Comparison of ENCODE assay signal across 16 cellular contexts in genomic region chr11:11037162-11037732, GRCh38.
DNase-seq lines count a peak whose midpoint lies in the region; ATAC-seq, FAIRE-seq and TF ChIP-seq lines count a peak whose summit lies in the region.
"Had no signal": no experiment of that assay in that cellular context is flagged by ENCODE, and none has a peak within 500 bp of the region (broad histone marks: within the 10 kb centered on the region; RNA-seq: fewer than 3 reads in every experiment).

No MANE protein-coding gene starts in this region.

- no peaks in the 10 kb centered on the region for H3K36me3 ChIP-seq in right lobe of liver
- H3K36me3 ChIP-seq in HepG2 (replicated peaks in 1 of 2; ENCODE audit: control insufficient read depth in 1 of 2, insufficient read depth in 2 of 2, low read length in 2 of 2) = no peaks in the 10 kb centered on the region
- no peaks in the 10 kb centered on the region for H3K36me3 ChIP-seq in muscle layer of colon (ENCODE audit: insufficient read depth, low read length)
- H3K36me3 ChIP-seq in upper lobe of right lung = no peaks in the 10 kb centered on the region
- H3K36me3 ChIP-seq: cardiac muscle cell, SJSA1 had no signal

- H3K4me2 ChIP-seq in HepG2 (ENCODE audit: low read depth, low read length) = no peak overlapping the region

- TF ChIP-seq EP300 in HepG2 (IDR thresholded peaks at IDR 0.05; ENCODE audit: low read depth in 2 of 2, low read length in 2 of 2) = no peak
- no peak for TF ChIP-seq EP300 in HepG2 (CRISPR knock-in tag; IDR thresholded peaks at IDR 0.05; ENCODE audit: borderline replicate concordance)

- in situ Hi-C loops in HepG2 (cut with HindIII; ENCODE audit: extremely low pct_ligation_motif_present, low pct_unique_long_range_greater_than_20kb) = no loop called here

- no peaks in the 10 kb centered on the region for H3K79me2 ChIP-seq in HepG2 (ENCODE audit: insufficient read depth, low read length)

- H3K4me1 ChIP-seq in right lobe of liver = no peaks in the 10 kb centered on the region
- no peaks in the 10 kb centered on the region for H3K4me1 ChIP-seq in HepG2 (ENCODE audit: insufficient read depth, low read length)
- peaks cover 55% of the 10 kb centered on the region for H3K4me1 ChIP-seq in muscle layer of colon (ENCODE audit: insufficient read depth, low read length)
- H3K4me1 ChIP-seq in upper lobe of right lung = peaks cover 4% of the 10 kb centered on the region

- H3K4me1 Mint-ChIP-seq in T-cell = peaks cover 14 to 36% (median 18%) of the 10 kb centered on the region in 3 donors
- peaks cover 5% of the 10 kb centered on the region for H3K4me1 Mint-ChIP-seq in stimulated activated effector memory CD8-positive, alpha-beta T cell treated with anti-CD3 and anti-CD28 coated beads, Interleukin-12 subunit alpha, Interleukin-12 subunit beta, amount 100 ng/mL, for 72 hours
- peaks cover 3% of the 10 kb centered on the region for H3K4me1 Mint-ChIP-seq in activated CD4-positive, alpha-beta T cell treated with anti-CD3 and anti-CD28 coated beads, Interleukin-2, amount 10 ng/mL, durations not matched to agents 7 days and 5 days
- H3K4me1 Mint-ChIP-seq: memory B cell had no signal

- ATAC-seq in right lobe of liver = peak in 3 of 4 donors; percentile 29 to 58 (median 35)
- ATAC-seq in HepG2 = no peak
- ATAC-seq in T-cell (replicated peaks in 1 of 4) = peak; percentile 26 to 76 (median 60)
- no peak for ATAC-seq in upper lobe of right lung
- ATAC-seq in stimulated activated effector memory CD8-positive, alpha-beta T cell treated with anti-CD3 and anti-CD28 coated beads, Interleukin-12 subunit alpha, Interleukin-12 subunit beta, amount 100 ng/mL, for 72 hours = no peak

- intact Hi-C loops in right lobe of liver (cut with DNase I) = loop anchor here (5.0 to 10.0 kb wide), 3 partner anchors 118 to 750 kb away; no protein-coding TSS in a partner anchor
- intact Hi-C loops in HepG2 (cut with micrococcal nuclease; ENCODE audit: unreplicated experiment) = loop anchor here (2.0 kb wide), 1 partner anchor 230 kb away; no protein-coding TSS in a partner anchor
- intact Hi-C loops in upper lobe of right lung (cut with DNase I) = loop anchor here (5.0 kb wide), 1 partner anchor 750 kb away; no protein-coding TSS in a partner anchor

- no peak overlapping the region for H3K4me3 ChIP-seq in right lobe of liver
- no peak overlapping the region for H3K4me3 ChIP-seq in HepG2 (replicated peaks in 1 of 3; ENCODE audit: insufficient read depth in 1 of 3, low read depth in 2 of 3, low read length in 3 of 3)
- H3K4me3 ChIP-seq in muscle layer of colon (ENCODE audit: low read depth in 1 of 2, low read length in 2 of 2) = no peak overlapping the region
- no peak overlapping the region for H3K4me3 ChIP-seq in upper lobe of right lung
- H3K4me3 ChIP-seq: cardiac muscle cell, SJSA1 had no signal

- BruUV-seq in HepG2 (replicated peaks; lab: Mats Ljungman, UMichigan) = no TSS peak

- H3K27ac ChIP-seq in right lobe of liver (no peak overlapping the region), HepG2 (ENCODE audit: extremely low read length, insufficient read depth, low read length) (no peak overlapping the region), muscle layer of colon (ENCODE audit: low read depth, low read length) (peak overlapping the region; percentile 50), upper lobe of right lung (no peak overlapping the region)
- H3K27ac ChIP-seq: cardiac muscle cell, SJSA1 had no signal

- no peaks in the 10 kb centered on the region for H4K20me1 ChIP-seq in HepG2 (ENCODE audit: insufficient read depth, low read length)

- DNase-seq in right lobe of liver (no peak), HepG2 (ENCODE audit: low spot score) (no peak), T-cell (no peak), upper lobe of right lung (no peak), NCI-H2081 treated with DMSO at 0.1 percent for 48 hours (lab: John Stamatoyannopoulos, UW) (no peak)
- DNase-seq in stimulated activated effector memory CD8-positive, alpha-beta T cell treated with anti-CD3 and anti-CD28 coated beads, Interleukin-12 subunit alpha, Interleukin-12 subunit beta, amount 100 ng/mL, for 72 hours (ENCODE audit: low spot score in 2 of 2) = no peak
- DNase-seq in activated CD4-positive, alpha-beta T cell treated with anti-CD3 and anti-CD28 coated beads, Interleukin-2, amount 10 ng/mL, durations not matched to agents 7 days and 5 days = no peak
- DNase-seq: activated CD4-positive, alpha-beta T cell treated with anti-CD3 and anti-CD28 coated beads for 1 hour; amniotic stem cell; NCI-H2171 had no signal

- TF ChIP-seq RAD21 in HepG2 (CRISPR knock-in tag; IDR thresholded peaks at IDR 0.05) = no peak

- H3K9ac ChIP-seq in HepG2 (ENCODE audit: insufficient read depth, low read depth, low read length) (no peak overlapping the region), muscle layer of colon (ENCODE audit: low read length) (no peak overlapping the region)

- no peaks in the 10 kb centered on the region for H3K9me3 Mint-ChIP-seq in T-cell
- no peaks in the 10 kb centered on the region for H3K9me3 Mint-ChIP-seq in stimulated activated effector memory CD8-positive, alpha-beta T cell treated with anti-CD3 and anti-CD28 coated beads, Interleukin-12 subunit alpha, Interleukin-12 subunit beta, amount 100 ng/mL, for 72 hours
- H3K9me3 Mint-ChIP-seq in activated CD4-positive, alpha-beta T cell treated with anti-CD3 and anti-CD28 coated beads, Interleukin-2, amount 10 ng/mL, durations not matched to agents 7 days and 5 days = no peaks in the 10 kb centered on the region
- H3K9me3 Mint-ChIP-seq: memory B cell had no signal

- TF ChIP-seq POLR2A in right lobe of liver (IDR thresholded peaks at IDR 0.05) = no peak
- TF ChIP-seq POLR2A in HepG2 (IDR thresholded peaks at IDR 0.05; ENCODE audit: insufficient read depth in 1 of 2, low read depth in 2 of 2, low read length in 2 of 2) = no peak

- TF ChIP-seq CTCF in right lobe of liver (IDR thresholded peaks at IDR 0.05) = no peak
- no peak for TF ChIP-seq CTCF in HepG2 (CRISPR knock-in tag; IDR thresholded peaks at IDR 0.05)
- TF ChIP-seq CTCF in upper lobe of right lung (IDR thresholded peaks at IDR 0.05) = peak; percentile 2

- POLR2A ChIA-PET in HepG2 (lab: Yijun Ruan, JAX) = no interaction called here
- POLR2A ChIA-PET in T-cell (lab: Charles Lee) = interaction anchor here in 1 of 2 donors (1.3 kb wide), 1 partner anchor 120 kb away, joined by 4 read pairs; no protein-coding TSS in a partner anchor
- POLR2A ChIA-PET in activated CD4-positive, alpha-beta T cell treated with anti-CD3 and anti-CD28 coated beads, Interleukin-2, amount 10 ng/mL, durations not matched to agents 7 days and 5 days (lab: Charles Lee) = no interaction called here

- H3K27me3 Mint-ChIP-seq in T-cell = peaks cover 0 to 5% of the 10 kb centered on the region in 2 donors
- H3K27me3 Mint-ChIP-seq in activated CD4-positive, alpha-beta T cell treated with anti-CD3 and anti-CD28 coated beads, Interleukin-2, amount 10 ng/mL, durations not matched to agents 7 days and 5 days = peaks cover 6% of the 10 kb centered on the region
- H3K27me3 Mint-ChIP-seq: CD4-positive, alpha-beta memory T cell had no signal

- CTCF ChIA-PET in HepG2 (lab: Yijun Ruan, JAX; ENCODE audit: low intra/inter-chr PET ratio, low total read pairs) = interaction anchor here (1.0 to 2.0 kb wide), 3 partner anchors 121 to 754 kb away, joined by 3 to 12 read pairs (median 9); no protein-coding TSS in a partner anchor
- CTCF ChIA-PET in T-cell (lab: Charles Lee) = interaction anchor here (0.6 to 5.1 kb wide), 15 partner anchors 9 to 751 kb away, joined by 3 to 37 read pairs (median 5); no protein-coding TSS in a partner anchor
- CTCF ChIA-PET in activated CD4-positive, alpha-beta T cell treated with anti-CD3 and anti-CD28 coated beads, Interleukin-2, amount 10 ng/mL, durations not matched to agents 7 days and 5 days (lab: Charles Lee) = interaction anchor here (0.9 to 3.7 kb wide), 7 partner anchors 10 to 750 kb away, joined by 3 to 19 read pairs (median 3); no protein-coding TSS in a partner anchor

- H3K27me3 ChIP-seq in right lobe of liver = no peaks in the 10 kb centered on the region
- peaks cover 2 to 3% of the 10 kb centered on the region in 2 experiments; a peak in 4 of 5 replicates for H3K27me3 ChIP-seq in HepG2 (ENCODE audit: control insufficient read depth in 1 of 2, insufficient read depth in 2 of 2, low read length in 2 of 2)
- H3K27me3 ChIP-seq in muscle layer of colon (ENCODE audit: control insufficient read depth in 1 of 2, insufficient read depth in 2 of 2, low read length in 2 of 2) = no peaks in the 10 kb centered on the region
- no peaks in the 10 kb centered on the region for H3K27me3 ChIP-seq in upper lobe of right lung
- H3K27me3 ChIP-seq: cardiac muscle cell, SJSA1 had no signal

- WGBS in right lobe of liver (ENCODE audit: insufficient coverage, low coverage, low lambda C conversion rate, missing lambda C conversion rate) = 43% methylated on average over 1 of the region's 4 CpGs
- 44% methylated on average over 4 of the region's 4 CpGs for WGBS in HepG2 (ENCODE audit: low lambda C conversion rate)

- H3K36me3 Mint-ChIP-seq in T-cell = no peaks in the 10 kb centered on the region
- no peaks in the 10 kb centered on the region for H3K36me3 Mint-ChIP-seq in stimulated activated effector memory CD8-positive, alpha-beta T cell treated with anti-CD3 and anti-CD28 coated beads, Interleukin-12 subunit alpha, Interleukin-12 subunit beta, amount 100 ng/mL, for 72 hours
- H3K36me3 Mint-ChIP-seq in activated CD4-positive, alpha-beta T cell treated with anti-CD3 and anti-CD28 coated beads, Interleukin-2, amount 10 ng/mL, durations not matched to agents 7 days and 5 days (ENCODE audit: low read depth) = no peaks in the 10 kb centered on the region
- H3K36me3 Mint-ChIP-seq: CD4-positive, alpha-beta memory T cell; memory B cell had no signal

- H3K9me3 ChIP-seq in right lobe of liver (no peaks in the 10 kb centered on the region), HepG2 (ENCODE audit: low read length) (no peaks in the 10 kb centered on the region), muscle layer of colon (ENCODE audit: low read length) (no peaks in the 10 kb centered on the region), upper lobe of right lung (no peaks in the 10 kb centered on the region)
- H3K9me3 ChIP-seq: SJSA1 had no signal

- peak overlapping the region; percentile 49 to 72 for H3K27ac Mint-ChIP-seq in T-cell
- no peak overlapping the region for H3K27ac Mint-ChIP-seq in stimulated activated effector memory CD8-positive, alpha-beta T cell treated with anti-CD3 and anti-CD28 coated beads, Interleukin-12 subunit alpha, Interleukin-12 subunit beta, amount 100 ng/mL, for 72 hours
- H3K27ac Mint-ChIP-seq in activated CD4-positive, alpha-beta T cell treated with anti-CD3 and anti-CD28 coated beads, Interleukin-2, amount 10 ng/mL, durations not matched to agents 7 days and 5 days = no peak overlapping the region
- H3K27ac Mint-ChIP-seq: memory B cell had no signal

- H2AFZ ChIP-seq in HepG2 (ENCODE audit: low read length) = no peak overlapping the region

- no peak for FAIRE-seq in HepG2 (lab: Jason Lieb, UNC)
- FAIRE-seq: frontal cortex had no signal

- H3K4me3 Mint-ChIP-seq in T-cell = peak overlapping the region in 1 of 3 donors; percentile 38
- H3K4me3 Mint-ChIP-seq in stimulated activated effector memory CD8-positive, alpha-beta T cell treated with anti-CD3 and anti-CD28 coated beads, Interleukin-12 subunit alpha, Interleukin-12 subunit beta, amount 100 ng/mL, for 72 hours = no peak overlapping the region
- H3K4me3 Mint-ChIP-seq in activated CD4-positive, alpha-beta T cell treated with anti-CD3 and anti-CD28 coated beads, Interleukin-2, amount 10 ng/mL, durations not matched to agents 7 days and 5 days = no peak overlapping the region
- H3K4me3 Mint-ChIP-seq: CD4-positive, alpha-beta memory T cell; memory B cell had no signal

Comparison
In these comparisons a context has a peak if more than half of its experiments do, and no peak if none do; other contexts are left out.
1. ATAC-seq: peak in right lobe of liver (3 of 4) and T-cell (4 of 4); none in HepG2 (single experiment), upper lobe of right lung (single experiment) and stimulated activated effector memory CD8-positive, alpha-beta T cell treated with anti-CD3 and anti-CD28 coated beads, Interleukin-12 subunit alpha, Interleukin-12 subunit beta, amount 100 ng/mL, for 72 hours (single experiment).
2. H3K27ac Mint-ChIP-seq: peak in T-cell (2 of 2); none in stimulated activated effector memory CD8-positive, alpha-beta T cell treated with anti-CD3 and anti-CD28 coated beads, Interleukin-12 subunit alpha, Interleukin-12 subunit beta, amount 100 ng/mL, for 72 hours (single experiment) and activated CD4-positive, alpha-beta T cell treated with anti-CD3 and anti-CD28 coated beads, Interleukin-2, amount 10 ng/mL, durations not matched to agents 7 days and 5 days (single experiment).